Comparison of ENCODE assay signal across 15 cellular contexts in the genomic region with DNA sequence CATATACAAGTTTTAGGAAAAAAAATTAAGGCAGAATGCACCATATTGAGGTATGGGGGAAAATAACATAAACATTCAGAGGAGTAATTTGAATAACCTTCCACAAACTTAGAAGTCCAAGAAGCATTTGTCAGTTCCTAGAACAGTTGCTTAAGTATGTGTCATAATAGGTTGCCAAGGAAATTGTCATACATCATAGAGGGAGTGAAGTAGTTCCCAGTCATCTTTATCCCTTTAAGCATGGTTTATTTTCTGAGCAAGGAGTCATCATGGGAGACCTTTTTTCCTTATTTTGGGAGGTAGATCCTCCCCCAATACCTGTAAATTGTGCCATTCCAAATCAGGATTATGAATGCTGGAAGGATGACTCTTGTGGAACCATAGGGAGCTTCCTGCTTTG. TPM values are rescaled to one million over a fixed set of nuclear protein-coding genes. Genes with fewer than 3 reads are reported as not detected.
DNase-seq lines count a peak whose midpoint lies in the region; TF ChIP-seq lines count a peak whose summit lies in the region.
"Had no signal": no experiment of that assay in that cellular context is flagged by ENCODE, and none has a peak within 500 bp of the region (broad histone marks: within the 10 kb centered on the region; RNA-seq: fewer than 3 reads in every experiment).

A gene with protein sequence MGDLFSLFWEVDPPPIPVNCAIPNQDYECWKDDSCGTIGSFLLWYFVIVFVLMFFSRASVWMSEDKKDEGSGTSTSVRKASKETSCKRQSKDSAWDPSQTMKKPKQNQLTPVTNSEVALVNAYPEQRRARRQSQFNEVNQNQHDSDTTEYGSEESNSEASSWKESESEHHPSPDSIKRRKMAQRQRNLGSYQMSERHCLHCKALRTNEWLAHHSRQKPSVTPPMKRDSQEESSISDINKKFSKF (plus strand): TSS at position 219 of the 400 bp plus-strand sequence. CDS start 51 bp downstream, at position 270.

- no peaks in the 10 kb centered on the region for H3K27me3 Mint-ChIP-seq in neural crest cell (ENCODE audit: low read depth)

- TF ChIP-seq POLR2A in NB4 (IDR thresholded peaks at IDR 0.05; ENCODE audit: extremely low read depth, insufficient read length) = no peak

- H3K36me3 ChIP-seq in H7 (replicated peaks; ENCODE audit: control insufficient read depth, insufficient read depth, low read length) = peaks cover 1% of the 10 kb centered on the region; the same call in 1 of the 2 replicates
- H3K36me3 ChIP-seq: prostate gland had no signal

- peaks cover 20% of the 10 kb centered on the region for H3K4me1 Mint-ChIP-seq in neural crest cell

- DNase-seq in EL (peak; percentile 55), NB4 (ENCODE audit: low read depth) (peak; percentile 27), choroid plexus epithelial cell (ENCODE audit: low read depth) (peak; percentile 66), neural crest cell (ENCODE audit: low read depth, low spot score) (no peak), HuH-7.5 (ENCODE audit: low spot score) (no peak), H7 (no peak), NOMO-1 treated with DMSO at 0.1 percent for 48 hours (lab: John Stamatoyannopoulos, UW; ENCODE audit: unreplicated experiment) (no peak), DMS153 treated with DMSO at 0.1 percent for 48 hours (lab: John Stamatoyannopoulos, UW; ENCODE audit: unreplicated experiment) (no peak)
- DNase-seq: DMS79; effector memory CD8-positive, alpha-beta T cell; islet precursor cell; NCI-H774; upper lobe of left lung had no signal

- H3K27ac Mint-ChIP-seq in neural crest cell (ENCODE audit: unreplicated experiment) = no peak within 1 kb of the TSS

- H3K27me3 ChIP-seq in H7 (ENCODE audit: control insufficient read depth, insufficient read depth, low read length) = no peaks in the 10 kb centered on the region
- H3K27me3 ChIP-seq: upper lobe of left lung had no signal

- no peaks in the 10 kb centered on the region for H3K9me3 Mint-ChIP-seq in neural crest cell
- H3K9me3 Mint-ChIP-seq: activated naive CD4-positive, alpha-beta T cell treated with anti-CD3 and anti-CD28 coated beads, Interleukin-2, amount 50 U/mL, for 72 hours; effector memory CD8-positive, alpha-beta T cell had no signal

- TF ChIP-seq CTCF in NB4 (IDR thresholded peaks at IDR 0.05; ENCODE audit: low read depth, low read length) (no peak), choroid plexus epithelial cell (conservative IDR thresholded peaks at IDR 0.05; ENCODE audit: low read depth, low read length) (no peak), neural crest cell (conservative IDR thresholded peaks at IDR 0.05) (no peak)

- peaks cover 10% of the 10 kb centered on the region for H3K36me3 Mint-ChIP-seq in neural crest cell (ENCODE audit: low read depth)

- H3K4me3 ChIP-seq in NB4 (ENCODE audit: low read depth, low read length) (no peak within 1 kb of the TSS), choroid plexus epithelial cell (ENCODE audit: low read depth, low read length) (no peak within 1 kb of the TSS), H7 (ENCODE audit: insufficient read depth, low read depth, low read length) (no peak within 1 kb of the TSS)
- H3K4me3 ChIP-seq: prostate gland, upper lobe of left lung had no signal

- H3K4me3 Mint-ChIP-seq in neural crest cell = peak within 1 kb of the TSS; percentile 32

RNA-seq across cellular contexts. Expression of the gene that starts here (rescaled TPM):
- not detected in 2 replicates for total RNA-seq in neural crest cell
- total RNA-seq in H7 (2014; rRNA removed; shearing (Covaris generic)) = not detected in 2 replicates
- total RNA-seq: activated naive CD4-positive, alpha-beta T cell treated with anti-CD3 and anti-CD28 coated beads, Interleukin-2, amount 50 U/mL, for 72 hours; upper lobe of left lung had no signal

Comparison
In these comparisons a context has a peak if more than half of its experiments do, and no peak if none do; other contexts are left out.
1. DNase-seq: peak in EL (single experiment), NB4 (single experiment) and choroid plexus epithelial cell (single experiment); none in neural crest cell (single experiment), HuH-7.5 (single experiment), H7 (single experiment), NOMO-1 treated with DMSO at 0.1 percent for 48 hours (single experiment) and DMS153 treated with DMSO at 0.1 percent for 48 hours (single experiment).